21 cellular contexts compared by ENCODE assay signal in genomic region chr5:42404366-42404765, GRCh38. TPM values are rescaled to one million over a fixed set of nuclear protein-coding genes. Genes with fewer than 3 reads are reported as not detected.
A peak's percentile ranks its signal among the peaks of the same experiment; 100 is the strongest.
DNase-seq lines count a peak whose midpoint lies in the region; ATAC-seq, FAIRE-seq and TF ChIP-seq lines count a peak whose summit lies in the region.
"Had no signal": no experiment of that assay in that cellular context is flagged by ENCODE, and none has a peak within 500 bp of the region (broad histone marks: within the 10 kb centered on the region; RNA-seq: fewer than 3 reads in every experiment).

No MANE protein-coding gene starts in this region.

- no peak overlapping the region for H3K4me3 ChIP-seq in bronchial epithelial cell (ENCODE audit: low read depth, low read length)
- H3K4me3 ChIP-seq: A549 had no signal

- CTCF ChIA-PET in activated CD4-positive, alpha-beta T cell treated with anti-CD3 and anti-CD28 coated beads for 36 hours (lab: Charles Lee): no interaction called here

- no peak for FAIRE-seq in bronchial epithelial cell (lab: Jason Lieb, UNC)
- FAIRE-seq: A549, GM12892, HTR-8/SVneo had no signal

- no peaks in the 10 kb centered on the region for H3K36me3 Mint-ChIP-seq in activated CD4-positive, alpha-beta T cell treated with anti-CD3 and anti-CD28 coated beads for 36 hours (ENCODE audit: low read depth)

- H3K27me3 Mint-ChIP-seq in activated CD4-positive, alpha-beta T cell treated with anti-CD3 and anti-CD28 coated beads for 36 hours: peaks cover under 1% of the 10 kb centered on the region
- H3K27me3 Mint-ChIP-seq: CD4-positive, alpha-beta T cell had no signal

- H3K9me3 Mint-ChIP-seq in activated CD4-positive, alpha-beta T cell treated with anti-CD3 and anti-CD28 coated beads for 36 hours (ENCODE audit: low read depth): no peaks in the 10 kb centered on the region
- H3K9me3 Mint-ChIP-seq: CD4-positive, alpha-beta T cell had no signal

- ATAC-seq in sciatic nerve (peak; percentile 48), GM21529 (IDR thresholded peaks at IDR 0.05; ENCODE audit: unreplicated experiment) (no peak), HG03460 (IDR thresholded peaks at IDR 0.05; ENCODE audit: unreplicated experiment) (no peak)
- no peak for ATAC-seq in activated CD4-positive, alpha-beta T cell treated with anti-CD3 and anti-CD28 coated beads for 36 hours
- ATAC-seq: A549, HCT116 had no signal

- TF ChIP-seq CTCF in bronchial epithelial cell (IDR thresholded peaks at IDR 0.05; ENCODE audit: insufficient read depth, low read length, severe bottlenecking): no peak

- no peaks in the 10 kb centered on the region for H3K36me3 ChIP-seq in bronchial epithelial cell (ENCODE audit: control insufficient read depth, insufficient read depth, low read length)

- no peak overlapping the region for H3K4me3 Mint-ChIP-seq in activated CD4-positive, alpha-beta T cell treated with anti-CD3 and anti-CD28 coated beads for 36 hours
- H3K4me3 Mint-ChIP-seq: CD4-positive, alpha-beta T cell; HFFc6 had no signal

- no peaks in the 10 kb centered on the region for H3K27me3 ChIP-seq in bronchial epithelial cell (ENCODE audit: control insufficient read depth, insufficient read depth, low read length)

- POLR2A ChIA-PET in activated CD4-positive, alpha-beta T cell treated with anti-CD3 and anti-CD28 coated beads for 36 hours (lab: Charles Lee): no interaction called here

- H3K27ac Mint-ChIP-seq in activated CD4-positive, alpha-beta T cell treated with anti-CD3 and anti-CD28 coated beads for 36 hours: no peak overlapping the region
- H3K27ac Mint-ChIP-seq: CD4-positive, alpha-beta T cell; HFFc6 had no signal

- intact Hi-C loops in sciatic nerve (cut with DNase I): no loop called here
- intact Hi-C loops in activated CD4-positive, alpha-beta T cell treated with anti-CD3 and anti-CD28 coated beads for 36 hours (cut with DNase I, micrococcal nuclease): no loop called here

- peak; percentile 59 for DNase-seq in COLO829 (ENCODE audit: low spot score)
- peak; percentile 38 for DNase-seq in bronchial epithelial cell (ENCODE audit: low read depth)
- DNase-seq in foreskin melanocyte: peak; percentile 90
- no peak for DNase-seq in sciatic nerve (ENCODE audit: low spot score)
- no peak for DNase-seq in activated CD4-positive, alpha-beta T cell treated with anti-CD3 and anti-CD28 coated beads for 36 hours
- DNase-seq in islet precursor cell: no peak
- DNase-seq: AML-193; CD4-positive, alpha-beta T cell; DMS153; DMS79; GDM1; GOT3; H7; HFFc6 had no signal

- no peaks in the 10 kb centered on the region for H3K4me1 Mint-ChIP-seq in activated CD4-positive, alpha-beta T cell treated with anti-CD3 and anti-CD28 coated beads for 36 hours

RNA-seq across cellular contexts. Expression of gene GHR, which starts 18.9 kb away (rescaled TPM):
- total RNA-seq in bronchial epithelial cell (1.3 and 2.4 TPM in 2 replicates), sciatic nerve (31.0 TPM)
- not detected for total RNA-seq in activated CD4-positive, alpha-beta T cell treated with anti-CD3 and anti-CD28 coated beads for 36 hours
- total RNA-seq: CD4-positive, alpha-beta T cell; Daoy had no signal

Comparison
In these comparisons a context has a peak if more than half of its experiments do, and no peak if none do; other contexts are left out.
1. DNase-seq: peak in COLO829 (single experiment), bronchial epithelial cell (single experiment) and foreskin melanocyte (single experiment); none in sciatic nerve (single experiment), activated CD4-positive, alpha-beta T cell treated with anti-CD3 and anti-CD28 coated beads for 36 hours (single experiment) and islet precursor cell (single experiment).